In the genomic region with DNA sequence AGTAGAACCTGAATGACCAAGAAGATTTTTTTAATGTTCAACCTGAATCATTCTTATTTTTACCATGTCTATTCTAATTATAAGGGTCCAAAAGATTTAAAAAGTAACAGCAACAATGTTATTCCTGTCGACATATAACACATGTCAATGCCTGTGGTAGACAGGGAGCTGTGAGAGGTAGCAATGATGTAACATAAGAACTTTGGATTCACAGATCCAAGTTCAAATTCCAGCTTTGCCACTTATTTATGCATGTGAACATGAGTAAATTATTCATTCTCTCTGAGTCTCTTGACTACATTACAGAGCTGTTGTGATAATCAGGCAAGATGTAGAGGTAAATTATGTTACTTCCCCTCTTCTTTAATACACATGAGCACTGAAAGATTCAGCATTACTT, we compare ENCODE assay signal across 30 cellular contexts.
"Had no signal": no experiment of that assay in that cellular context is flagged by ENCODE, and none has a peak within 500 bp of the region (broad histone marks: within the 10 kb centered on the region; RNA-seq: fewer than 3 reads in every experiment).

No MANE protein-coding gene starts in this region.

- H3K36me3 ChIP-seq: adrenal gland, breast epithelium had no signal

- ATAC-seq: activated CD8-positive, alpha-beta T cell treated with anti-CD3 and anti-CD28 coated beads for 36 hours; body of pancreas; Panc1 had no signal

- FAIRE-seq: astrocyte, TTC549 had no signal

- H3K9me3 ChIP-seq: adrenal gland, body of pancreas, breast epithelium, SJCRH30 had no signal

- H3K27me3 Mint-ChIP-seq: activated CD4-positive, alpha-beta T cell treated with anti-CD3 and anti-CD28 coated beads, Interleukin-2, amount 10 ng/mL, durations not matched to agents 24 days and 14 days; activated CD8-positive, alpha-beta T cell treated with anti-CD3 and anti-CD28 coated beads for 36 hours had no signal

- H3K9me3 Mint-ChIP-seq: activated CD4-positive, alpha-beta T cell treated with anti-CD3 and anti-CD28 coated beads, Interleukin-2, amount 10 ng/mL, durations not matched to agents 24 days and 14 days; activated CD8-positive, alpha-beta T cell treated with anti-CD3 and anti-CD28 coated beads for 36 hours; activated naive CD4-positive, alpha-beta T cell treated with anti-CD3 and anti-CD28 coated beads for 36 hours; activated naive CD4-positive, alpha-beta T cell treated with anti-CD3 and anti-CD28 coated beads, Interleukin-2, amount 50 U/mL, for 72 hours; activated T-helper 1 cell treated with anti-CD3 and anti-CD28 coated beads, Interleukin-12 subunit alpha, Interleukin-12 subunit beta, Interleukin-2, Interleukin-4 antibody, amounts not matched to agents 30 ng/mL and 10 ng/mL and 1 ng/mL, durations not matched to agents 14 hours and 24 hours and 36 hours; T-helper 2 cell treated with Interferon-gamma antibody and Interleukin-4, amounts not matched to agents 5 μg/mL and 100 μg/mL, for 36 hours had no signal

- H3K4me1 ChIP-seq: adrenal gland, body of pancreas, breast epithelium, SJCRH30 had no signal

- H3K27me3 ChIP-seq: adrenal gland, body of pancreas, breast epithelium, SJCRH30 had no signal

- DNase-seq: activated CD4-positive, alpha-beta T cell treated with anti-CD3 and anti-CD28 coated beads, Interleukin-2, amount 10 ng/mL, durations not matched to agents 24 days and 14 days; activated CD4-positive, alpha-beta T cell treated with anti-CD3 and anti-CD28 coated beads, Interleukin-2, amount 50 U/mL, for 4 hours; activated CD8-positive, alpha-beta T cell treated with anti-CD3 and anti-CD28 coated beads for 36 hours; activated gamma-delta T cell treated with Interleukin-2 at 50 U/mL for 16 hours; activated naive CD4-positive, alpha-beta T cell treated with anti-CD3 and anti-CD28 coated beads for 36 hours; activated T-cell treated with anti-CD3 and anti-CD28 coated beads, Interleukin-2, amount 50 U/mL, for 1 hour; adrenal gland; body of pancreas; Kasumi-1; KG1; MM.1S; MV-4-11; NCI-H1092; NCI-H1436 treated with DMSO at 0.1 percent for 48 hours; NCI-H1694 treated with DMSO at 0.1 percent for 48 hours; NCI-H2029; NCI-H2107; NCI-H2171; NCI-H510A; NCI-H69; SHP77; SJCRH30 had no signal

- H3K4me1 Mint-ChIP-seq: activated CD4-positive, alpha-beta T cell treated with anti-CD3 and anti-CD28 coated beads, Interleukin-2, amount 10 ng/mL, durations not matched to agents 24 days and 14 days had no signal

- H3K27ac ChIP-seq: adrenal gland, body of pancreas, breast epithelium, SJCRH30, SK-N-MC had no signal

- H3K4me3 ChIP-seq: adrenal gland, body of pancreas, breast epithelium, SJCRH30, SK-N-MC had no signal

- H3K4me3 Mint-ChIP-seq: activated CD4-positive, alpha-beta T cell treated with anti-CD3 and anti-CD28 coated beads, Interleukin-2, amount 10 ng/mL, durations not matched to agents 24 days and 14 days; activated CD8-positive, alpha-beta T cell treated with anti-CD3 and anti-CD28 coated beads for 36 hours; activated naive CD4-positive, alpha-beta T cell treated with anti-CD3 and anti-CD28 coated beads for 36 hours; activated T-helper 1 cell treated with anti-CD3 and anti-CD28 coated beads, Interleukin-12 subunit alpha, Interleukin-12 subunit beta, Interleukin-2, Interleukin-4 antibody, amounts not matched to agents 30 ng/mL and 10 ng/mL and 1 ng/mL, durations not matched to agents 14 hours and 24 hours and 36 hours; T-helper 2 cell treated with Interferon-gamma antibody and Interleukin-4, amounts not matched to agents 5 μg/mL and 100 μg/mL, for 36 hours had no signal

- H3K27ac Mint-ChIP-seq: activated CD4-positive, alpha-beta T cell treated with anti-CD3 and anti-CD28 coated beads, Interleukin-2, amount 10 ng/mL, durations not matched to agents 24 days and 14 days; activated CD8-positive, alpha-beta T cell treated with anti-CD3 and anti-CD28 coated beads for 36 hours; activated naive CD4-positive, alpha-beta T cell treated with anti-CD3 and anti-CD28 coated beads for 36 hours; activated T-helper 1 cell treated with anti-CD3 and anti-CD28 coated beads, Interleukin-12 subunit alpha, Interleukin-12 subunit beta, Interleukin-2, Interleukin-4 antibody, amounts not matched to agents 30 ng/mL and 10 ng/mL and 1 ng/mL, durations not matched to agents 14 hours and 24 hours and 36 hours; T-helper 2 cell treated with Interferon-gamma antibody and Interleukin-4, amounts not matched to agents 5 μg/mL and 100 μg/mL, for 36 hours had no signal
